Comparison of ENCODE assay signal across 22 cellular contexts in the genomic region with DNA sequence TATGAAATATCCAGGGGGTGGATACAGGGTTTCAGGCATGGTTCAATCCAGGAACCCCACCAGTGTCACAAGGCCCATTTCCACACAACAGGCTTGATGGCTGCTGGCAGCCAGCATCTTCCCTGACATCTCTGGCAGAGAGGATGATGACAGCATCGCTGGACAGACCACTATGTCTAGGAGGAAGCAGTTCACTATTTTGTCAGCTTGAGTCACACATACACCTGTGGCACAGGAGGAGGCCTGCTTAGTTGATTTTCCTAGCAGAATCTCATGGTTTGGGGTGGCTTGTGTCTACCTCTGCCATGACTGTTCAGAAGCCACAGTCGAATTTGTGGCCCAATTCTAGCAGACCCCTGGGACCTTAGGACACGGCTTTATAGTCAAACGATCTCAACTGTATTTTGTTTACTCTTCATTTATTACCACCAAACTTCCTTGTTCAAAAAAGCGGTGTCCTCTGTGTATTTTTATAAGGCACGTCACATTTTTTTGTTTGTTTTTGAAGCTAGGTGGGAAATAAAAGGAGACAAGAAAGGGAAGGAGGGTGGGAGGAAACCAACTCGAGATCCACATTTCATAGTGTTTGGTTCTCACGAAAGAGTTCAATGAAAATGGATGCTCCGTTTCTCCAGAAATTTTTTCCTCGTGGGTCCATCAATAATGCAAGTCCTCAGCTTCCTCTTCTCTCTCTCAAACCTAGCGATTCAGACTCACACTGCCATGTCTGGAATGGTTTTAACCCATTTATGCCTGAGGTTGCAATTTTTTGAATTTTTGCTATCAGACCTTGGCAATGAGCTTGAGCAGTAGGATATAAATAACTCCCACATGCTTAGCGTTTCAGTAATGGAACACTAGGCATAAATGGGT.
DNase-seq lines count a peak whose midpoint lies in the region; ATAC-seq and FAIRE-seq lines count a peak whose summit lies in the region.
"Had no signal": no experiment of that assay in that cellular context is flagged by ENCODE, and none has a peak within 500 bp of the region (broad histone marks: within the 10 kb centered on the region; RNA-seq: fewer than 3 reads in every experiment).

No MANE protein-coding gene starts in this region.

- ATAC-seq in left lobe of liver, result no peak
- no peak for ATAC-seq in HG02588 (IDR thresholded peaks at IDR 0.05; ENCODE audit: unreplicated experiment)
- ATAC-seq: activated CD8-positive, alpha-beta T cell treated with anti-CD3 and anti-CD28 coated beads for 36 hours; lower lobe of right lung had no signal

- DNase-seq in NCI-H1417 (lab: John Stamatoyannopoulos, UW), result peak in 2 of 3 experiments; percentile 46 to 58
- DNase-seq in NCI-H1417 treated with DMSO at 0.1 percent for 48 hours (lab: John Stamatoyannopoulos, UW), result no peak
- DNase-seq in HTR-8/SVneo (ENCODE audit: insufficient read length, low spot score), result no peak
- DNase-seq in SJSA1 (ENCODE audit: low read depth in 1 of 2, low spot score in 2 of 2), result peak in 1 of 2 experiments; percentile 35
- peak; percentile 21 for DNase-seq in left lobe of liver (ENCODE audit: low spot score)
- DNase-seq in NCI-H2081 treated with DMSO at 0.1 percent for 48 hours (lab: John Stamatoyannopoulos, UW), result no peak
- DNase-seq in dedifferentiated amniotic fluid mesenchymal stem cell (ENCODE audit: extremely low spot score), result no peak
- DNase-seq: activated CD8-positive, alpha-beta T cell treated with anti-CD3 and anti-CD28 coated beads for 36 hours; activated naive CD4-positive, alpha-beta T cell; amniotic stem cell; foreskin melanocyte; hippocampal formation; lower lobe of right lung; MM.1S; NCI-H1694 treated with DMSO at 0.1 percent for 48 hours; NCI-H524 treated with DMSO at 0.1 percent for 48 hours; spleen; uterus had no signal

- peaks cover 33% of the 10 kb centered on the region for H3K36me3 ChIP-seq in SJSA1
- H3K36me3 ChIP-seq: cardiac muscle cell, spleen, uterus had no signal

- FAIRE-seq in HTR-8/SVneo (lab: Jason Lieb, UNC), result peak; percentile 89

- no peaks in the 10 kb centered on the region for H3K27me3 ChIP-seq in SJSA1 (replicated peaks)
- H3K27me3 ChIP-seq: cardiac muscle cell, uterus had no signal

- peaks cover 14% of the 10 kb centered on the region for H3K4me1 ChIP-seq in SJSA1 (replicated peaks)
- H3K4me1 ChIP-seq: Caco-2, lower lobe of right lung, uterus had no signal

- H3K4me3 ChIP-seq in SJSA1, result no peak overlapping the region
- H3K4me3 ChIP-seq: cardiac muscle cell, lower lobe of right lung, spleen, uterus had no signal

- H3K27ac ChIP-seq in SJSA1, result peak overlapping the region; percentile 39
- H3K27ac ChIP-seq: 22Rv1, cardiac muscle cell, lower lobe of right lung, spleen, uterus had no signal

- H3K9me3 ChIP-seq in SJSA1 (replicated peaks), result no peaks in the 10 kb centered on the region
- H3K9me3 ChIP-seq: lower lobe of right lung, spleen, uterus had no signal

Comparison
In these comparisons a context has a peak if more than half of its experiments do, and no peak if none do; other contexts are left out.
1. DNase-seq: peak in NCI-H1417 (2 of 3) and left lobe of liver (single experiment); none in NCI-H1417 treated with DMSO at 0.1 percent for 48 hours (single experiment), HTR-8/SVneo (single experiment), NCI-H2081 treated with DMSO at 0.1 percent for 48 hours (single experiment) and dedifferentiated amniotic fluid mesenchymal stem cell (single experiment).